In the genomic region with DNA sequence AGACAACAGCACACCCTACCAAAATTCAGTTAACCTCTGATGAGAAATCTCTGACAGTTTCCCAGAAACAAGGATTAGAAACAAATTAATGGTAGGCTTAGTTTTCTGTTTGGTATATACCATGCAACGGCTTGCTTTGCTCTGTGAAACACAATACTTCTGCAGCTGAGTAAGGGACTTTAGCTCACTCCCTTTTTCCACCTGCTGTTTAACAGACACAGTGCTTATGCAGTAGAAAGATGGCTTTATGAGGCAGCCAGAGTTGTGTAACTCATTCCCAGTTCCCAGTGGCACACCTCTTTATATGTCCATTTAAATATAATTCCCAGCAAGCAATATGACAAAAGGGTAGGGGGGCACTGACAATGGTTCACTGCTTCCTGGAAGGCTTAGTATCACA, we compare ENCODE assay signal across 16 cellular contexts.
"Had no signal": no experiment of that assay in that cellular context is flagged by ENCODE, and none has a peak within 500 bp of the region (broad histone marks: within the 10 kb centered on the region; RNA-seq: fewer than 3 reads in every experiment).

No MANE protein-coding gene starts in this region.

- H3K4me1 Mint-ChIP-seq: activated CD4-positive, alpha-beta T cell treated with anti-CD3 and anti-CD28 coated beads for 36 hours; activated CD8-positive, alpha-beta memory T cell treated with anti-CD3 and anti-CD28 coated beads, Interleukin-2, amount 10 ng/mL, durations not matched to agents 7 days and 5 days; endodermal cell; immature natural killer cell; mesothelial cell of epicardium had no signal

- H3K27me3 Mint-ChIP-seq: activated CD4-positive, alpha-beta memory T cell treated with anti-CD3 and anti-CD28 coated beads for 36 hours; activated CD4-positive, alpha-beta T cell treated with anti-CD3 and anti-CD28 coated beads for 36 hours; activated CD8-positive, alpha-beta memory T cell treated with anti-CD3 and anti-CD28 coated beads, Interleukin-2, amount 10 ng/mL, durations not matched to agents 7 days and 5 days; activated T-cell treated with anti-CD3 and anti-CD28 coated beads, Interleukin-2, amount 50 U/mL, for 24 hours had no signal

- ATAC-seq: activated CD4-positive, alpha-beta T cell treated with anti-CD3 and anti-CD28 coated beads for 36 hours; activated CD8-positive, alpha-beta memory T cell treated with anti-CD3 and anti-CD28 coated beads, Interleukin-2, amount 10 ng/mL, durations not matched to agents 7 days and 5 days; heart left ventricle; lower lobe of right lung had no signal

- H3K4me3 Mint-ChIP-seq: activated CD4-positive, alpha-beta memory T cell treated with anti-CD3 and anti-CD28 coated beads for 36 hours; activated CD4-positive, alpha-beta T cell treated with anti-CD3 and anti-CD28 coated beads for 36 hours; activated CD8-positive, alpha-beta memory T cell treated with anti-CD3 and anti-CD28 coated beads, Interleukin-2, amount 10 ng/mL, durations not matched to agents 7 days and 5 days; activated T-cell treated with anti-CD3 and anti-CD28 coated beads, Interleukin-2, amount 50 U/mL, for 24 hours; endodermal cell; immature natural killer cell; mesothelial cell of epicardium had no signal

- DNase-seq: activated CD4-positive, alpha-beta memory T cell treated with anti-CD3 and anti-CD28 coated beads for 36 hours; activated CD4-positive, alpha-beta T cell treated with anti-CD3 and anti-CD28 coated beads for 36 hours; activated CD8-positive, alpha-beta memory T cell treated with anti-CD3 and anti-CD28 coated beads, Interleukin-2, amount 10 ng/mL, durations not matched to agents 7 days and 5 days; activated naive CD4-positive, alpha-beta T cell treated with anti-CD3 and anti-CD28 coated beads, Interleukin-2, amount 50 U/mL, for 16 hours; activated T-cell treated with anti-CD3 and anti-CD28 coated beads, Interleukin-2, amount 50 U/mL, for 24 hours; dorsolateral prefrontal cortex; endodermal cell; heart left ventricle; immature natural killer cell; lower lobe of right lung; stimulated activated CD4-positive, alpha-beta T cell treated with anti-CD3 and anti-CD28 coated beads, Interleukin-12 subunit alpha, Interleukin-12 subunit beta, amount 100 ng/mL, for 4 hours; stimulated activated CD4-positive, alpha-beta T cell treated with anti-CD3 and anti-CD28 coated beads, Interleukin-2, amount 100 ng/mL, for 24 hours; stomach; testis; upper lobe of left lung had no signal

- H3K27ac Mint-ChIP-seq: activated CD4-positive, alpha-beta memory T cell treated with anti-CD3 and anti-CD28 coated beads for 36 hours; activated CD4-positive, alpha-beta T cell treated with anti-CD3 and anti-CD28 coated beads for 36 hours; activated CD8-positive, alpha-beta memory T cell treated with anti-CD3 and anti-CD28 coated beads, Interleukin-2, amount 10 ng/mL, durations not matched to agents 7 days and 5 days; activated T-cell treated with anti-CD3 and anti-CD28 coated beads, Interleukin-2, amount 50 U/mL, for 24 hours; endodermal cell; immature natural killer cell; mesothelial cell of epicardium had no signal

- H3K9me3 Mint-ChIP-seq: mesothelial cell of epicardium had no signal

- H3K36me3 Mint-ChIP-seq: mesothelial cell of epicardium had no signal
